ENCODE assay signal across 15 cellular contexts in genomic region chr12:114666746-114667668, GRCh38. TPM values are rescaled to one million over a fixed set of nuclear protein-coding genes. Genes with fewer than 3 reads are reported as not detected.
DNase-seq lines count a peak whose midpoint lies in the region; ATAC-seq and TF ChIP-seq lines count a peak whose summit lies in the region.
"Had no signal": no experiment of that assay in that cellular context is flagged by ENCODE, and none has a peak within 500 bp of the region (broad histone marks: within the 10 kb centered on the region; RNA-seq: fewer than 3 reads in every experiment).

No MANE protein-coding gene starts in this region.

- H3K4me1 ChIP-seq in GM23338 (ENCODE audit: insufficient read depth) (peaks cover 67% of the 10 kb centered on the region), mesodermal cell (ENCODE audit: control insufficient read depth, insufficient read depth, low read length, poor library complexity, severe bottlenecking) (peaks cover 54% of the 10 kb centered on the region), esophagus squamous epithelium (peaks cover 5 to 52% (median 10%) of the 10 kb centered on the region in 3 donors)

- H3K4me1 Mint-ChIP-seq in GM23338, result peaks cover 57% of the 10 kb centered on the region
- no peaks in the 10 kb centered on the region for H3K4me1 Mint-ChIP-seq in activated B cell treated with CpG ODN at 0.5 μM for 24 hours

- no peaks in the 10 kb centered on the region for H3K79me2 ChIP-seq in GM23338 (replicated peaks; ENCODE audit: insufficient read depth)

- H3K9me3 ChIP-seq in mesodermal cell (ENCODE audit: control insufficient read depth, low read length) (no peaks in the 10 kb centered on the region), esophagus squamous epithelium (no peaks in the 10 kb centered on the region)
- H3K9me3 ChIP-seq: sigmoid colon, suprapubic skin had no signal

- H3K9me2 ChIP-seq in GM23338 (ENCODE audit: insufficient read depth), result no peaks in the 10 kb centered on the region

- H3K27ac Mint-ChIP-seq in GM23338, result no peak overlapping the region
- H3K27ac Mint-ChIP-seq in activated B cell treated with CpG ODN at 0.5 μM for 24 hours, result peak overlapping the region; percentile 30
- H3K27ac Mint-ChIP-seq: activated naive CD8-positive, alpha-beta T cell; CD8-positive, alpha-beta T cell had no signal

- CTCF ChIA-PET in BJ (lab: Yijun Ruan, JAX) (interaction anchor here (0.5 to 7.8 kb wide), 14 partner anchors 9 to 1280 kb away, joined by 3 to 59 read pairs (median 6); partner anchors contain the start of gene TBX3), activated B cell treated with CpG ODN at 0.5 μM for 24 hours (lab: Charles Lee) (no interaction called here)

- H3K27me3 ChIP-seq in BJ (ENCODE audit: control insufficient read depth, insufficient read depth, low read length) (no peaks in the 10 kb centered on the region), GM23338 (ENCODE audit: insufficient read depth) (peaks cover 92% of the 10 kb centered on the region), esophagus squamous epithelium (peaks cover 5 to 87% (median 26%) of the 10 kb centered on the region in 4 donors)

- no peak overlapping the region; the same call in 1 of the 2 replicates for H2AFZ ChIP-seq in GM23338
- H2AFZ ChIP-seq: PC-9 had no signal

- H3K27me3 Mint-ChIP-seq in GM23338 (ENCODE audit: insufficient read depth, low read depth, poor library complexity), result peaks cover 91% of the 10 kb centered on the region
- peaks cover 64% of the 10 kb centered on the region for H3K27me3 Mint-ChIP-seq in activated B cell treated with CpG ODN at 0.5 μM for 24 hours

- intact Hi-C loops in activated B cell treated with CpG ODN at 0.5 μM for 24 hours (cut with micrococcal nuclease) (loop anchor here (10.0 kb wide), 1 partner anchor 968 kb away; no protein-coding TSS in a partner anchor), esophagus squamous epithelium (cut with DNase I) (loop anchor here (5.0 to 10.0 kb wide), 3 partner anchors 968 to 1100 kb away; no protein-coding TSS in a partner anchor)

- no peak for TF ChIP-seq POLR2A in esophagus squamous epithelium (IDR thresholded peaks at IDR 0.05)

- no peaks in the 10 kb centered on the region for H3K36me3 Mint-ChIP-seq in GM23338 (ENCODE audit: low read depth)
- H3K36me3 Mint-ChIP-seq in activated B cell treated with CpG ODN at 0.5 μM for 24 hours (ENCODE audit: low read depth), result no peaks in the 10 kb centered on the region
- H3K36me3 Mint-ChIP-seq: activated naive CD8-positive, alpha-beta T cell; CD8-positive, alpha-beta T cell had no signal

- POLR2A ChIA-PET in BJ (lab: Charles Lee), result interaction anchor here (0.6 to 1.5 kb wide), 4 partner anchors 9 to 1088 kb away, joined by 3 to 11 read pairs (median 6); partner anchors contain the start of gene TBX3
- POLR2A ChIA-PET in activated B cell treated with CpG ODN at 0.5 μM for 24 hours (lab: Charles Lee), result no interaction called here

- H3K4me3 Mint-ChIP-seq in GM23338 (peak overlapping the region; percentile 65), activated B cell treated with CpG ODN at 0.5 μM for 24 hours (no peak overlapping the region)
- H3K4me3 Mint-ChIP-seq: activated naive CD8-positive, alpha-beta T cell; CD8-positive, alpha-beta T cell had no signal

- no peaks in the 10 kb centered on the region for H3K9me3 Mint-ChIP-seq in GM23338
- H3K9me3 Mint-ChIP-seq in activated B cell treated with CpG ODN at 0.5 μM for 24 hours, result no peaks in the 10 kb centered on the region
- H3K9me3 Mint-ChIP-seq: CD8-positive, alpha-beta T cell had no signal

- TF ChIP-seq CTCF in BJ (IDR thresholded peaks at IDR 0.05; ENCODE audit: insufficient read depth, low read depth, low read length) (no peak), GM23338 (conservative IDR thresholded peaks at IDR 0.05; ENCODE audit: low read depth in 2 of 2) (no peak), activated B cell treated with CpG ODN at 0.5 μM for 24 hours (IDR thresholded peaks at IDR 0.05) (no peak), esophagus squamous epithelium (IDR thresholded peaks at IDR 0.05) (no peak)

- peak overlapping the region; percentile 85 for H3K4me2 ChIP-seq in GM23338

- H3K36me3 ChIP-seq in BJ (ENCODE audit: control insufficient read depth, insufficient read depth, low read length), result peaks cover 6% of the 10 kb centered on the region
- no peaks in the 10 kb centered on the region for H3K36me3 ChIP-seq in GM23338 (ENCODE audit: insufficient read depth)
- H3K36me3 ChIP-seq in mesodermal cell (ENCODE audit: control insufficient read depth, insufficient read depth, low read length), result peaks cover 11% of the 10 kb centered on the region
- H3K36me3 ChIP-seq in esophagus squamous epithelium, result peaks cover 0 to 6% (median 0%) of the 10 kb centered on the region in 3 donors
- H3K36me3 ChIP-seq: sigmoid colon had no signal

- H3F3A ChIP-seq in GM23338 (replicated peaks; ENCODE audit: low read depth), result peaks cover 11% of the 10 kb centered on the region

- ATAC-seq in GM23338, result peak; percentile 8
- no peak for ATAC-seq in activated B cell treated with CpG ODN at 0.5 μM for 24 hours (ENCODE audit: low read depth)
- no peak for ATAC-seq in esophagus mucosa
- ATAC-seq: CD8-positive, alpha-beta T cell had no signal

- H3K27ac ChIP-seq in GM23338 (ENCODE audit: low read depth), result no peak overlapping the region
- peak overlapping the region; percentile 79 for H3K27ac ChIP-seq in mesodermal cell (ENCODE audit: low read depth, low read length, severe bottlenecking)
- H3K27ac ChIP-seq in esophagus squamous epithelium, result no peak overlapping the region
- H3K27ac ChIP-seq: PC-9, suprapubic skin had no signal

- H3K4me3 ChIP-seq in BJ (ENCODE audit: low read depth, low read length) (peak overlapping the region; percentile 43), GM23338 (peak overlapping the region; percentile 53), mesodermal cell (ENCODE audit: extremely low read depth, insufficient read depth, low read length, poor library complexity, severe bottlenecking) (peak overlapping the region; percentile 25), esophagus squamous epithelium (no peak overlapping the region)

- DNase-seq in BJ (ENCODE audit: low read depth), result no peak
- DNase-seq in GM23338 (ENCODE audit: low spot score), result peak; percentile 67
- no peak for DNase-seq in activated B cell treated with CpG ODN at 0.5 μM for 24 hours
- DNase-seq in stimulated activated CD4-positive, alpha-beta T cell treated with anti-CD3 and anti-CD28 coated beads, Interleukin-2, amount 100 ng/mL, for 48 hours, result no peak
- DNase-seq in esophagus squamous epithelium (lab: John Stamatoyannopoulos, UW), result no peak
- no peak for DNase-seq in Kasumi-1 (lab: John Stamatoyannopoulos, UW)
- DNase-seq: CD8-positive, alpha-beta T cell; PC-9 had no signal

- 4 to 7% methylated on average over 42 to 49 of the region's 53 CpGs for WGBS in mesodermal cell (ENCODE audit: insufficient coverage in 2 of 2), 2 experiments
- WGBS in esophagus squamous epithelium, 2 donors, result 35 to 69% methylated on average over 17 to 26 of the region's 53 CpGs

- peaks cover 11% of the 10 kb centered on the region for H4K20me1 ChIP-seq in GM23338 (replicated peaks; ENCODE audit: insufficient read depth)

TF ChIP-seq in GM23338, 12 proteins besides CTCF, POLR2A, EP300 and RAD21 (continues in another document):
- no peak for TF ChIP-seq REST (IDR thresholded peaks at IDR 0.05; ENCODE audit: unreplicated experiment)

RNA-seq across cellular contexts. Expression of gene TBX3, which starts 17.0 kb away (rescaled TPM):
- polyA plus RNA-seq in BJ (2011; rRNA removed) (66.4 and 75.7 TPM in 2 replicates), GM23338 (2016; fragmentation: Nextera tagmentation; extraction: Ambion mirVana) (0.18 and 0.33 TPM in 2 replicates)
- 71.2 and 93.8 TPM in 2 replicates for polyA minus RNA-seq in BJ (2011; rRNA and poly(A)+ RNA removed)
- 0.24 and 0.35 TPM in 2 replicates for total RNA-seq in GM23338 (2014; rRNA removed; shearing (Covaris generic))
- total RNA-seq in activated B cell treated with CpG ODN at 0.5 μM for 24 hours (not detected in 2 replicates), esophagus mucosa (2.4 TPM), esophagus squamous epithelium (1 to 10 TPM; 2.0 to 2.5 (median 2.4) TPM)
- polyA plus RNA-seq in mesodermal cell (2013, experiment 1 of 2), result 73.1 TPM
- polyA plus RNA-seq in mesodermal cell (2013, experiment 2 of 2), result 94.7 TPM
- total RNA-seq: activated CD8-positive, alpha-beta memory T cell treated with anti-CD3 and anti-CD28 coated beads for 36 hours; CD8-positive, alpha-beta T cell; PC-9; T-helper 2 cell treated with Interferon-gamma antibody and Interleukin-4, amounts not matched to agents 100 ng/mL and 5 ng/mL, for 36 hours had no signal

Comparison
In these comparisons a context has a peak if more than half of its experiments do, and no peak if none do; other contexts are left out.
1. H3K4me3 ChIP-seq: peak in BJ (single experiment), GM23338 (single experiment) and mesodermal cell (single experiment); none in esophagus squamous epithelium (0 of 4).